1 cellular context compared by ENCODE assay signal in the genomic region with DNA sequence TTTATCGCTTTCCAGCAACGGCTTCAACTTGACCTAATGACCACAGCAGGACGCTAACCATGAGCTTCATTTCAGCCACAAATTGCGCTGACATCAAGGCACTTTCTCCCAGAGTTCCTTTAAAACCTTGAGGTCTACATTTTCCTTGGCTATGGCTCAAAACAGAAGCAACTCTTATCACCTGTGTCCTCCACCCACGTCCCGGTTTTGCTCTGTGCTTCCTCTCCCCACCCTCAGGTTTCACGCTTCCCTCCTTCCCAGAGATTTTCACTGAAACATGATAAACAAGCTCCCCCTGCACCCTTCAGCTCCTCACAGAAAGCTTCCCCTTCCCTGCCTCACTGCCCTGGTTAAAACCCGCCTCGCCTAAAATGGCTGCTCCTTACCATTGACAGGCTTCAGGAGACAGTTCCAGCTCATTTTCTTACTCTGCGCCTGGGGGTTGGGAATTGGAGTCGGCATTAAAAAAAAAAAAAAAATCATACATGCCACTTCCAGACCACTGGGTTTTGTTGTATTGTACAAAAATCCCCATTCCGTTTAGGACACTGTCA.
TF ChIP-seq lines count a peak whose summit lies in the region.

No MANE protein-coding gene starts in this region.

TF ChIP-seq in GM23338, 12 proteins besides CTCF, POLR2A, EP300 and RAD21:
- TF ChIP-seq, protein P1, sequence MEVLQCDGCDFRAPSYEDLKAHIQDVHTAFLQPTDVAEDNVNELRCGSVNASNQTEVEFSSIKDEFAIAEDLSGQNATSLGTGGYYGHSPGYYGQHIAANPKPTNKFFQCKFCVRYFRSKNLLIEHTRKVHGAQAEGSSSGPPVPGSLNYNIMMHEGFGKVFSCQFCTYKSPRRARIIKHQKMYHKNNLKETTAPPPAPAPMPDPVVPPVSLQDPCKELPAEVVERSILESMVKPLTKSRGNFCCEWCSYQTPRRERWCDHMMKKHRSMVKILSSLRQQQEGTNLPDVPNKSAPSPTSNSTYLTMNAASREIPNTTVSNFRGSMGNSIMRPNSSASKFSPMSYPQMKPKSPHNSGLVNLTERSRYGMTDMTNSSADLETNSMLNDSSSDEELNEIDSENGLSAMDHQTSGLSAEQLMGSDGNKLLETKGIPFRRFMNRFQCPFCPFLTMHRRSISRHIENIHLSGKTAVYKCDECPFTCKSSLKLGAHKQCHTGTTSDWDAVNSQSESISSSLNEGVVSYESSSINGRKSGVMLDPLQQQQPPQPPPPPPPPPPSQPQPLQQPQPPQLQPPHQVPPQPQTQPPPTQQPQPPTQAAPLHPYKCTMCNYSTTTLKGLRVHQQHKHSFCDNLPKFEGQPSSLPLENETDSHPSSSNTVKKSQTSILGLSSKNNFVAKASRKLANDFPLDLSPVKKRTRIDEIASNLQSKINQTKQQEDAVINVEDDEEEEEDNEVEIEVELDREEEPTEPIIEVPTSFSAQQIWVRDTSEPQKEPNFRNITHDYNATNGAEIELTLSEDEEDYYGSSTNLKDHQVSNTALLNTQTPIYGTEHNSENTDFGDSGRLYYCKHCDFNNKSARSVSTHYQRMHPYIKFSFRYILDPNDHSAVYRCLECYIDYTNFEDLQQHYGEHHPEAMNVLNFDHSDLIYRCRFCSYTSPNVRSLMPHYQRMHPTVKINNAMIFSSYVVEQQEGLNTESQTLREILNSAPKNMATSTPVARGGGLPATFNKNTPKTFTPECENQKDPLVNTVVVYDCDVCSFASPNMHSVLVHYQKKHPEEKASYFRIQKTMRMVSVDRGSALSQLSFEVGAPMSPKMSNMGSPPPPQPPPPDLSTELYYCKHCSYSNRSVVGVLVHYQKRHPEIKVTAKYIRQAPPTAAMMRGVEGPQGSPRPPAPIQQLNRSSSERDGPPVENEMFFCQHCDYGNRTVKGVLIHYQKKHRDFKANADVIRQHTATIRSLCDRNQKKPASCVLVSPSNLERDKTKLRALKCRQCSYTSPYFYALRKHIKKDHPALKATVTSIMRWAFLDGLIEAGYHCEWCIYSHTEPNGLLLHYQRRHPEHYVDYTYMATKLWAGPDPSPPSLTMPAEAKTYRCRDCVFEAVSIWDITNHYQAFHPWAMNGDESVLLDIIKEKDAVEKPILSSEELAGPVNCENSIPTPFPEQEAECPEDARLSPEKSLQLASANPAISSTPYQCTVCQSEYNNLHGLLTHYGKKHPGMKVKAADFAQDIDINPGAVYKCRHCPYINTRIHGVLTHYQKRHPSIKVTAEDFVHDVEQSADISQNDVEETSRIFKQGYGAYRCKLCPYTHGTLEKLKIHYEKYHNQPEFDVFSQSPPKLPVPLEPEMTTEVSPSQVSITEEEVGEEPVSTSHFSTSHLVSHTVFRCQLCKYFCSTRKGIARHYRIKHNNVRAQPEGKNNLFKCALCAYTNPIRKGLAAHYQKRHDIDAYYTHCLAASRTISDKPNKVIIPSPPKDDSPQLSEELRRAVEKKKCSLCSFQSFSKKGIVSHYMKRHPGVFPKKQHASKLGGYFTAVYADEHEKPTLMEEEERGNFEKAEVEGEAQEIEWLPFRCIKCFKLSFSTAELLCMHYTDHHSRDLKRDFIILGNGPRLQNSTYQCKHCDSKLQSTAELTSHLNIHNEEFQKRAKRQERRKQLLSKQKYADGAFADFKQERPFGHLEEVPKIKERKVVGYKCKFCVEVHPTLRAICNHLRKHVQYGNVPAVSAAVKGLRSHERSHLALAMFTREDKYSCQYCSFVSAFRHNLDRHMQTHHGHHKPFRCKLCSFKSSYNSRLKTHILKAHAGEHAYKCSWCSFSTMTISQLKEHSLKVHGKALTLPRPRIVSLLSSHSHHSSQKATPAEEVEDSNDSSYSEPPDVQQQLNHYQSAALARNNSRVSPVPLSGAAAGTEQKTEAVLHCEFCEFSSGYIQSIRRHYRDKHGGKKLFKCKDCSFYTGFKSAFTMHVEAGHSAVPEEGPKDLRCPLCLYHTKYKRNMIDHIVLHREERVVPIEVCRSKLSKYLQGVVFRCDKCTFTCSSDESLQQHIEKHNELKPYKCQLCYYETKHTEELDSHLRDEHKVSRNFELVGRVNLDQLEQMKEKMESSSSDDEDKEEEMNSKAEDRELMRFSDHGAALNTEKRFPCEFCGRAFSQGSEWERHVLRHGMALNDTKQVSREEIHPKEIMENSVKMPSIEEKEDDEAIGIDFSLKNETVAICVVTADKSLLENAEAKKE (CRISPR knock-in tag; IDR thresholded peaks at IDR 0.05) = no peak
- TF ChIP-seq ZNF114 (CRISPR knock-in tag; IDR thresholded peaks at IDR 0.05) (no peak), JUNB (IDR thresholded peaks at IDR 0.05; ENCODE audit: unreplicated experiment) (no peak), EZH2phosphoT487 (IDR thresholded peaks at IDR 0.05; ENCODE audit: unreplicated experiment) (no peak), EZH2 (IDR thresholded peaks at IDR 0.05; ENCODE audit: low read depth, unreplicated experiment) (no peak), CREB1 (CRISPR knock-in tag; IDR thresholded peaks at IDR 0.05; ENCODE audit: low read depth) (no peak), NANOG (IDR thresholded peaks at IDR 0.05; ENCODE audit: borderline replicate concordance) (no peak), POLR2AphosphoS5 (IDR thresholded peaks at IDR 0.05; ENCODE audit: low read depth) (no peak), STAT1 (IDR thresholded peaks at IDR 0.05; ENCODE audit: unreplicated experiment) (no peak), ZNF331 (CRISPR knock-in tag; IDR thresholded peaks at IDR 0.05; ENCODE audit: low read depth) (no peak)
- TF ChIP-seq, protein P2, sequence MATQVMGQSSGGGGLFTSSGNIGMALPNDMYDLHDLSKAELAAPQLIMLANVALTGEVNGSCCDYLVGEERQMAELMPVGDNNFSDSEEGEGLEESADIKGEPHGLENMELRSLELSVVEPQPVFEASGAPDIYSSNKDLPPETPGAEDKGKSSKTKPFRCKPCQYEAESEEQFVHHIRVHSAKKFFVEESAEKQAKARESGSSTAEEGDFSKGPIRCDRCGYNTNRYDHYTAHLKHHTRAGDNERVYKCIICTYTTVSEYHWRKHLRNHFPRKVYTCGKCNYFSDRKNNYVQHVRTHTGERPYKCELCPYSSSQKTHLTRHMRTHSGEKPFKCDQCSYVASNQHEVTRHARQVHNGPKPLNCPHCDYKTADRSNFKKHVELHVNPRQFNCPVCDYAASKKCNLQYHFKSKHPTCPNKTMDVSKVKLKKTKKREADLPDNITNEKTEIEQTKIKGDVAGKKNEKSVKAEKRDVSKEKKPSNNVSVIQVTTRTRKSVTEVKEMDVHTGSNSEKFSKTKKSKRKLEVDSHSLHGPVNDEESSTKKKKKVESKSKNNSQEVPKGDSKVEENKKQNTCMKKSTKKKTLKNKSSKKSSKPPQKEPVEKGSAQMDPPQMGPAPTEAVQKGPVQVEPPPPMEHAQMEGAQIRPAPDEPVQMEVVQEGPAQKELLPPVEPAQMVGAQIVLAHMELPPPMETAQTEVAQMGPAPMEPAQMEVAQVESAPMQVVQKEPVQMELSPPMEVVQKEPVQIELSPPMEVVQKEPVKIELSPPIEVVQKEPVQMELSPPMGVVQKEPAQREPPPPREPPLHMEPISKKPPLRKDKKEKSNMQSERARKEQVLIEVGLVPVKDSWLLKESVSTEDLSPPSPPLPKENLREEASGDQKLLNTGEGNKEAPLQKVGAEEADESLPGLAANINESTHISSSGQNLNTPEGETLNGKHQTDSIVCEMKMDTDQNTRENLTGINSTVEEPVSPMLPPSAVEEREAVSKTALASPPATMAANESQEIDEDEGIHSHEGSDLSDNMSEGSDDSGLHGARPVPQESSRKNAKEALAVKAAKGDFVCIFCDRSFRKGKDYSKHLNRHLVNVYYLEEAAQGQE (IDR thresholded peaks at IDR 0.05; ENCODE audit: unreplicated experiment) = no peak
- TF ChIP-seq, protein P3, sequence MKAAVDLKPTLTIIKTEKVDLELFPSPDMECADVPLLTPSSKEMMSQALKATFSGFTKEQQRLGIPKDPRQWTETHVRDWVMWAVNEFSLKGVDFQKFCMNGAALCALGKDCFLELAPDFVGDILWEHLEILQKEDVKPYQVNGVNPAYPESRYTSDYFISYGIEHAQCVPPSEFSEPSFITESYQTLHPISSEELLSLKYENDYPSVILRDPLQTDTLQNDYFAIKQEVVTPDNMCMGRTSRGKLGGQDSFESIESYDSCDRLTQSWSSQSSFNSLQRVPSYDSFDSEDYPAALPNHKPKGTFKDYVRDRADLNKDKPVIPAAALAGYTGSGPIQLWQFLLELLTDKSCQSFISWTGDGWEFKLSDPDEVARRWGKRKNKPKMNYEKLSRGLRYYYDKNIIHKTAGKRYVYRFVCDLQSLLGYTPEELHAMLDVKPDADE (IDR thresholded peaks at IDR 0.05) = no peak
TF ChIP-seq in GM23338: peak in this region for 0.
